In the genomic region with DNA sequence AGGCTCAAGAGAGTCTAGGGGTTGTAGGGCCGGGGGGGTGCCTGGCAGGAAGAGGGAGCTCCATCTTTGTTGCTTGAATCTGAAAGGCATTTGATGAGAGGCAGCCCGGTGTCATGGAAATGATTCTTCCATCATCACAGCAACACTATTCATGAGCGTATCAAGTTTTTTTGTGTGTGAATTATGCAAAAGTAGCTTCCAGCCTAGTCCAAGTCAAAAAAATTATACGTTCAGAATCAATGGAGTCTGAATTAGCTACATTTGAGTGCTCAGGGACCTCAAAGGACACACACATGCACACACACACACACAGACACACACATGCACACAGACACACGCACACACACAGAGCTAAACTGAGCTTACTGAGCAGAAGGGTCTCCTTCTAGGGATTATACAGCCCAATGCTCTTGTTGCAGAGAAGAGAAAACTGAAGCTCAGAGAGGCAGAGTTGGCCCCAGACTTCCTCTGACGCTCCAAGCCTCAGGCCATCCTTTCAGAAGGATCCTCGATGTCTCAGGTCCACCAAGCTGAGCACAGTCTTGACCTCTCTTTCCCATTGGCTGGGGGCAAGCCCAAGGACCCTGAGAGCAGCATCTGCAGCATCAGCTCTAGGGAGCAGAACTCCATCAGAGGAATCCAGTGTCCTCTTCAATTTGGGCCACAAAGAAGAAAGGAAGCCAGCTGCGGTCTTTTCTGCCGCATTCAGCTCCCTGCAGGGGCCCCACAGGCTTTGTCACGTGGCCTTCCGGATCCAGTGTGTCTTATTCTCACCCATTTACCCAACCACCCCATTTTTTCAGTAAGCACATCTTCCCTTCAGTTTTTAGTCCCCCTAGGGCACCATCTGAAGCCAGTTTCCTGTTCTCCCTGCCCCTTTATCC, we compare ENCODE assay signal across 9 cellular contexts.
DNase-seq lines count a peak whose midpoint lies in the region; ATAC-seq and FAIRE-seq lines count a peak whose summit lies in the region.
"Had no signal": no experiment of that assay in that cellular context is flagged by ENCODE, and none has a peak within 500 bp of the region (broad histone marks: within the 10 kb centered on the region; RNA-seq: fewer than 3 reads in every experiment).

No MANE protein-coding gene starts in this region.

- peak overlapping the region; percentile 93 for H3K27ac Mint-ChIP-seq in T-helper 17 cell
- peak overlapping the region; percentile 91 for H3K27ac Mint-ChIP-seq in activated naive CD8-positive, alpha-beta T cell

- ATAC-seq in T-helper 17 cell, result peak; percentile 94
- no peak for ATAC-seq in HG03196 (IDR thresholded peaks at IDR 0.05; ENCODE audit: unreplicated experiment)
- ATAC-seq in GM21528 (IDR thresholded peaks at IDR 0.05; ENCODE audit: low FRiP score, unreplicated experiment), result no peak

- no peaks in the 10 kb centered on the region for H3K9me3 Mint-ChIP-seq in activated naive CD8-positive, alpha-beta T cell (ENCODE audit: low read depth)

- H3K27me3 Mint-ChIP-seq in T-helper 17 cell, result peaks cover under 1% of the 10 kb centered on the region
- H3K27me3 Mint-ChIP-seq in activated naive CD8-positive, alpha-beta T cell, result no peaks in the 10 kb centered on the region

- H3K4me3 Mint-ChIP-seq in T-helper 17 cell, result peak overlapping the region; percentile 91
- peak overlapping the region; percentile 85 for H3K4me3 Mint-ChIP-seq in activated naive CD8-positive, alpha-beta T cell

- peaks cover 53% of the 10 kb centered on the region for H3K4me1 Mint-ChIP-seq in T-helper 17 cell
- H3K4me1 Mint-ChIP-seq in activated naive CD8-positive, alpha-beta T cell (ENCODE audit: low read depth), result peaks cover 71% of the 10 kb centered on the region

- peak; percentile 8 for FAIRE-seq in GM19239 (lab: Jason Lieb, UNC)

- H3K9me3 ChIP-seq in T-helper 17 cell (ENCODE audit: control insufficient read depth, low read length, poor library complexity, severe bottlenecking), result no peaks in the 10 kb centered on the region

- peak; percentile 24 for DNase-seq in GM19239 (ENCODE audit: insufficient read length, low spot score)
- DNase-seq in T-helper 17 cell, result peak; percentile 22 to 43 (median 30)
- peak; percentile 67 for DNase-seq in stimulated activated CD4-positive, alpha-beta T cell treated with anti-CD3 and anti-CD28 coated beads, Interleukin-15, amount 100 ng/mL, for 24 hours
- DNase-seq in DMS114 treated with DMSO at 0.1 percent for 48 hours (lab: John Stamatoyannopoulos, UW; ENCODE audit: unreplicated experiment), result no peak
- no peak for DNase-seq in iPS-NIHi11 (ENCODE audit: low spot score)
- DNase-seq: NCI-H2107 had no signal

- H3K36me3 Mint-ChIP-seq in T-helper 17 cell (ENCODE audit: low read depth), result peaks cover 3% of the 10 kb centered on the region
- H3K36me3 Mint-ChIP-seq in activated naive CD8-positive, alpha-beta T cell, result peaks cover under 1% of the 10 kb centered on the region

Comparison
In these comparisons a context has a peak if more than half of its experiments do, and no peak if none do; other contexts are left out.
1. DNase-seq: peak in GM19239 (single experiment), T-helper 17 cell (3 of 3) and stimulated activated CD4-positive, alpha-beta T cell treated with anti-CD3 and anti-CD28 coated beads, Interleukin-15, amount 100 ng/mL, for 24 hours (single experiment); none in DMS114 treated with DMSO at 0.1 percent for 48 hours (single experiment) and iPS-NIHi11 (single experiment).